In genomic region chr19:43723588-43723987, GRCh38 we compare ENCODE assay signal across 13 cellular contexts. TPM values are rescaled to one million over a fixed set of nuclear protein-coding genes. Genes with fewer than 3 reads are reported as not detected.
A peak's percentile ranks its signal among the peaks of the same experiment; 100 is the strongest.
DNase-seq lines count a peak whose midpoint lies in the region; ATAC-seq, FAIRE-seq and TF ChIP-seq lines count a peak whose summit lies in the region.
"Had no signal": no experiment of that assay in that cellular context is flagged by ENCODE, and none has a peak within 500 bp of the region (broad histone marks: within the 10 kb centered on the region; RNA-seq: fewer than 3 reads in every experiment).

No MANE protein-coding gene starts in this region.

- intact Hi-C loops in colonic mucosa (cut with DNase I): no loop called here

- H3K27ac Mint-ChIP-seq in osteocyte (ENCODE audit: unreplicated experiment): no peak overlapping the region

- H3K36me3 Mint-ChIP-seq in osteocyte (ENCODE audit: unreplicated experiment): peaks cover 7% of the 10 kb centered on the region

- no peaks in the 10 kb centered on the region for H3K36me3 ChIP-seq in colonic mucosa

- TF ChIP-seq RAD21 in Ishikawa (IDR thresholded peaks at IDR 0.05; ENCODE audit: low read depth): peak; percentile 38

- no peak for ATAC-seq in GM18519 (IDR thresholded peaks at IDR 0.05; ENCODE audit: low FRiP score, unreplicated experiment)
- ATAC-seq: activated T-cell treated with anti-CD3 and anti-CD28 coated beads, Interleukin-2, amount 50 U/mL, for 4 hours; left lobe of liver had no signal

- H3K9ac ChIP-seq in colonic mucosa (ENCODE audit: low read depth in 2 of 2, low read length in 2 of 2): no peak overlapping the region

- DNase-seq in colonic mucosa: no peak
- no peak for DNase-seq in osteocyte (ENCODE audit: extremely low spot score, unreplicated experiment)
- no peak for DNase-seq in RPMI8226
- no peak for DNase-seq in retina
- DNase-seq: activated T-cell treated with anti-CD3 and anti-CD28 coated beads, Interleukin-2, amount 50 U/mL, for 4 hours; NCI-H2107; spleen; substantia nigra had no signal

- FAIRE-seq in G401.6 (lab: Jason Lieb, UNC): peak; percentile 17

- no peaks in the 10 kb centered on the region for H3K27me3 ChIP-seq in colonic mucosa
- H3K27me3 ChIP-seq: spleen had no signal

- no peak overlapping the region for H3K27ac ChIP-seq in colonic mucosa
- H3K27ac ChIP-seq: spleen had no signal

- no peaks in the 10 kb centered on the region for H3K9me3 Mint-ChIP-seq in osteocyte (ENCODE audit: unreplicated experiment)
- H3K9me3 Mint-ChIP-seq: activated T-cell treated with anti-CD3 and anti-CD28 coated beads, Interleukin-2, amount 50 U/mL, for 4 hours had no signal

- no peaks in the 10 kb centered on the region for H3K4me1 Mint-ChIP-seq in osteocyte (ENCODE audit: unreplicated experiment)

- H3K4me1 ChIP-seq in colonic mucosa: no peaks in the 10 kb centered on the region

- TF ChIP-seq CTCF in colonic mucosa (IDR thresholded peaks at IDR 0.05) (peak; percentile 30), osteocyte (IDR thresholded peaks at IDR 0.05) (peak; percentile 20)

- no peak overlapping the region for H3K4me3 Mint-ChIP-seq in osteocyte (ENCODE audit: unreplicated experiment)
- H3K4me3 Mint-ChIP-seq: activated T-cell treated with anti-CD3 and anti-CD28 coated beads, Interleukin-2, amount 50 U/mL, for 4 hours had no signal

- H3K9me3 ChIP-seq in colonic mucosa: no peaks in the 10 kb centered on the region
- H3K9me3 ChIP-seq: spleen had no signal

- no peak for TF ChIP-seq EP300 in Ishikawa (IDR thresholded peaks at IDR 0.05; ENCODE audit: borderline replicate concordance)

- H3K27me3 Mint-ChIP-seq in osteocyte (ENCODE audit: unreplicated experiment): no peaks in the 10 kb centered on the region

- H3K4me3 ChIP-seq in colonic mucosa: no peak overlapping the region
- H3K4me3 ChIP-seq: spleen had no signal

TF ChIP-seq in Ishikawa, 13 proteins besides CTCF, POLR2A, EP300 and RAD21:
- TF ChIP-seq TEAD4 (IDR thresholded peaks at IDR 0.05): no peak
- TF ChIP-seq YY1 (IDR thresholded peaks at IDR 0.05; ENCODE audit: low read depth): no peak
- TF ChIP-seq EGR1 (IDR thresholded peaks at IDR 0.05): no peak
- no peak for TF ChIP-seq TCF12 (IDR thresholded peaks at IDR 0.05; ENCODE audit: low read depth)
- TF ChIP-seq TAF1 (IDR thresholded peaks at IDR 0.05; ENCODE audit: low read depth): no peak
- TF ChIP-seq CREB1 (IDR thresholded peaks at IDR 0.05; ENCODE audit: low read depth): no peak
- TF ChIP-seq, protein P1, sequence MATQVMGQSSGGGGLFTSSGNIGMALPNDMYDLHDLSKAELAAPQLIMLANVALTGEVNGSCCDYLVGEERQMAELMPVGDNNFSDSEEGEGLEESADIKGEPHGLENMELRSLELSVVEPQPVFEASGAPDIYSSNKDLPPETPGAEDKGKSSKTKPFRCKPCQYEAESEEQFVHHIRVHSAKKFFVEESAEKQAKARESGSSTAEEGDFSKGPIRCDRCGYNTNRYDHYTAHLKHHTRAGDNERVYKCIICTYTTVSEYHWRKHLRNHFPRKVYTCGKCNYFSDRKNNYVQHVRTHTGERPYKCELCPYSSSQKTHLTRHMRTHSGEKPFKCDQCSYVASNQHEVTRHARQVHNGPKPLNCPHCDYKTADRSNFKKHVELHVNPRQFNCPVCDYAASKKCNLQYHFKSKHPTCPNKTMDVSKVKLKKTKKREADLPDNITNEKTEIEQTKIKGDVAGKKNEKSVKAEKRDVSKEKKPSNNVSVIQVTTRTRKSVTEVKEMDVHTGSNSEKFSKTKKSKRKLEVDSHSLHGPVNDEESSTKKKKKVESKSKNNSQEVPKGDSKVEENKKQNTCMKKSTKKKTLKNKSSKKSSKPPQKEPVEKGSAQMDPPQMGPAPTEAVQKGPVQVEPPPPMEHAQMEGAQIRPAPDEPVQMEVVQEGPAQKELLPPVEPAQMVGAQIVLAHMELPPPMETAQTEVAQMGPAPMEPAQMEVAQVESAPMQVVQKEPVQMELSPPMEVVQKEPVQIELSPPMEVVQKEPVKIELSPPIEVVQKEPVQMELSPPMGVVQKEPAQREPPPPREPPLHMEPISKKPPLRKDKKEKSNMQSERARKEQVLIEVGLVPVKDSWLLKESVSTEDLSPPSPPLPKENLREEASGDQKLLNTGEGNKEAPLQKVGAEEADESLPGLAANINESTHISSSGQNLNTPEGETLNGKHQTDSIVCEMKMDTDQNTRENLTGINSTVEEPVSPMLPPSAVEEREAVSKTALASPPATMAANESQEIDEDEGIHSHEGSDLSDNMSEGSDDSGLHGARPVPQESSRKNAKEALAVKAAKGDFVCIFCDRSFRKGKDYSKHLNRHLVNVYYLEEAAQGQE (IDR thresholded peaks at IDR 0.05; ENCODE audit: low read depth): no peak
- TF ChIP-seq FOXM1 (IDR thresholded peaks at IDR 0.05; ENCODE audit: borderline replicate concordance, low read depth): no peak
- TF ChIP-seq NFIC (IDR thresholded peaks at IDR 0.05): no peak
- no peak for TF ChIP-seq ZBTB7A (IDR thresholded peaks at IDR 0.05; ENCODE audit: low read depth)
- TF ChIP-seq CEBPB (IDR thresholded peaks at IDR 0.05): no peak
- TF ChIP-seq, protein P2, sequence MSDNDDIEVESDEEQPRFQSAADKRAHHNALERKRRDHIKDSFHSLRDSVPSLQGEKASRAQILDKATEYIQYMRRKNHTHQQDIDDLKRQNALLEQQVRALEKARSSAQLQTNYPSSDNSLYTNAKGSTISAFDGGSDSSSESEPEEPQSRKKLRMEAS (IDR thresholded peaks at IDR 0.05): no peak
- no peak for TF ChIP-seq USF1 (IDR thresholded peaks at IDR 0.05)
TF ChIP-seq in Ishikawa: peak in this region for 0.

RNA-seq across cellular contexts. Expression of gene IRGC, which starts 7.7 kb away (rescaled TPM):
- total RNA-seq in colonic mucosa (not detected), osteocyte (not detected in 2 replicates)
- total RNA-seq: activated T-cell treated with anti-CD3 and anti-CD28 coated beads, Interleukin-2, amount 50 U/mL, for 4 hours; dermis microvascular lymphatic vessel endothelial cell; left lobe of liver; spleen had no signal

RNA-seq across cellular contexts. Expression of gene SMG9, which starts 31.2 kb away (rescaled TPM):
- total RNA-seq in colonic mucosa (10 to 100 TPM; 30.1 to 66.6 TPM), osteocyte (64.9 and 71.0 TPM in 2 replicates)

RNA-seq across cellular contexts. Expression of gene PLAUR, which starts 53.6 kb away (rescaled TPM):
- total RNA-seq in colonic mucosa (10 to 100 TPM; 33.7 to 51.6 TPM), osteocyte (21.0 and 23.3 TPM in 2 replicates)

RNA-seq across cellular contexts. Expression of gene KCNN4, which starts 57.2 kb away (rescaled TPM):
- total RNA-seq in colonic mucosa (10 to 100 TPM; 25.4 to 60.9 TPM), osteocyte (0.64 and 1.5 TPM in 2 replicates)
